11 cellular contexts compared by ENCODE assay signal in genomic region chr10:97851341-97852001, GRCh38.
DNase-seq lines count a peak whose midpoint lies in the region; ATAC-seq and TF ChIP-seq lines count a peak whose summit lies in the region.
"Had no signal": no experiment of that assay in that cellular context is flagged by ENCODE, and none has a peak within 500 bp of the region (broad histone marks: within the 10 kb centered on the region; RNA-seq: fewer than 3 reads in every experiment).

No MANE protein-coding gene starts in this region.

- no peaks in the 10 kb centered on the region for H3K9me3 Mint-ChIP-seq in nephron progenitor cell

- ATAC-seq in HG02970 (IDR thresholded peaks at IDR 0.05; ENCODE audit: low FRiP score, unreplicated experiment), result no peak
- ATAC-seq: GM12878 had no signal

- H3K4me3 Mint-ChIP-seq in nephron progenitor cell, result no peak overlapping the region

- H3K27ac Mint-ChIP-seq in nephron progenitor cell, result no peak overlapping the region

- H3K27me3 Mint-ChIP-seq in nephron progenitor cell (ENCODE audit: low read depth, poor library complexity), result peaks cover 61% of the 10 kb centered on the region

- DNase-seq in stimulated activated CD4-positive, alpha-beta T cell treated with anti-CD3 and anti-CD28 coated beads, Interleukin-2, amount 100 ng/mL, for 24 hours, result peak; percentile 14 to 39
- no peak for DNase-seq in stimulated activated CD4-positive, alpha-beta T cell treated with anti-CD3 and anti-CD28 coated beads, Interleukin-2, amount 100 ng/mL, for 48 hours
- DNase-seq in activated CD4-positive, alpha-beta T cell treated with anti-CD3 and anti-CD28 coated beads, Interleukin-2, amount 50 U/mL, for 48 hours, result peak; percentile 20 to 36
- DNase-seq in hippocampal formation (lab: John Stamatoyannopoulos, UW) (peak; percentile 48 to 87), nephron progenitor cell (no peak), NCI-H1048 (lab: John Stamatoyannopoulos, UW) (no peak), hepatic stellate cell (ENCODE audit: low spot score) (no peak)
- DNase-seq: activated CD8-positive, alpha-beta memory T cell treated with anti-CD3 and anti-CD28 coated beads for 24 hours; OCI-M1 had no signal

- H3K36me3 Mint-ChIP-seq in nephron progenitor cell (ENCODE audit: low read depth), result no peaks in the 10 kb centered on the region

- no peak for TF ChIP-seq CTCF in nephron progenitor cell (IDR thresholded peaks at IDR 0.05)

- peaks cover 6% of the 10 kb centered on the region for H3K4me1 Mint-ChIP-seq in nephron progenitor cell

Comparison
In these comparisons a context has a peak if more than half of its experiments do, and no peak if none do; other contexts are left out.
1. DNase-seq: peak in stimulated activated CD4-positive, alpha-beta T cell treated with anti-CD3 and anti-CD28 coated beads, Interleukin-2, amount 100 ng/mL, for 24 hours (2 of 2), activated CD4-positive, alpha-beta T cell treated with anti-CD3 and anti-CD28 coated beads, Interleukin-2, amount 50 U/mL, for 48 hours (2 of 2) and hippocampal formation (2 of 2); none in stimulated activated CD4-positive, alpha-beta T cell treated with anti-CD3 and anti-CD28 coated beads, Interleukin-2, amount 100 ng/mL, for 48 hours (0 of 2), nephron progenitor cell (single experiment), NCI-H1048 (single experiment) and hepatic stellate cell (single experiment).